Comparison of ENCODE assay signal across 26 cellular contexts in genomic region chr2:84876369-84876768, GRCh38. TPM values are rescaled to one million over a fixed set of nuclear protein-coding genes. Genes with fewer than 3 reads are reported as not detected.
DNase-seq lines count a peak whose midpoint lies in the region; ATAC-seq and TF ChIP-seq lines count a peak whose summit lies in the region.
"Had no signal": no experiment of that assay in that cellular context is flagged by ENCODE, and none has a peak within 500 bp of the region (broad histone marks: within the 10 kb centered on the region; RNA-seq: fewer than 3 reads in every experiment).

No MANE protein-coding gene starts in this region.

- no peak for TF ChIP-seq POLR2A in tibial nerve (IDR thresholded peaks at IDR 0.05)

- no peaks in the 10 kb centered on the region for H3K36me3 ChIP-seq in CD8-positive, alpha-beta memory T cell (ENCODE audit: insufficient read depth, low read length)
- no peaks in the 10 kb centered on the region for H3K36me3 ChIP-seq in effector memory CD4-positive, alpha-beta T cell (ENCODE audit: control insufficient read depth, insufficient read depth, low read length)
- no peaks in the 10 kb centered on the region for H3K36me3 ChIP-seq in tibial nerve
- H3K36me3 ChIP-seq: gastroesophageal sphincter, suprapubic skin had no signal

- H3K27ac Mint-ChIP-seq in activated T-cell treated with anti-CD3 and anti-CD28 coated beads, Interleukin-2, amount 50 U/mL, for 24 hours, result peak overlapping the region; percentile 96
- peak overlapping the region; percentile 0 to 81 (median 68) for H3K27ac Mint-ChIP-seq in CD8-positive, alpha-beta memory T cell
- peak overlapping the region; percentile 90 for H3K27ac Mint-ChIP-seq in activated T-cell treated with anti-CD3 and anti-CD28 coated beads, Interleukin-2, amount 50 U/mL, for 72 hours
- H3K27ac Mint-ChIP-seq: B cell had no signal

- no peaks in the 10 kb centered on the region for H3K27me3 ChIP-seq in CD8-positive, alpha-beta memory T cell (ENCODE audit: insufficient read depth, low read length, poor library complexity, severe bottlenecking)
- H3K27me3 ChIP-seq in effector memory CD4-positive, alpha-beta T cell (replicated peaks; ENCODE audit: control insufficient read depth, insufficient read depth, low read length, poor library complexity, severe bottlenecking), result no peaks in the 10 kb centered on the region
- peaks cover 0 to 12% of the 10 kb centered on the region in 2 donors for H3K27me3 ChIP-seq in tibial nerve

- H3K27me3 Mint-ChIP-seq in activated T-cell treated with anti-CD3 and anti-CD28 coated beads, Interleukin-2, amount 50 U/mL, for 24 hours, result no peaks in the 10 kb centered on the region
- H3K27me3 Mint-ChIP-seq in CD8-positive, alpha-beta memory T cell, result peaks cover 0 to 4% of the 10 kb centered on the region in 2 donors
- H3K27me3 Mint-ChIP-seq in activated T-cell treated with anti-CD3 and anti-CD28 coated beads, Interleukin-2, amount 50 U/mL, for 72 hours (ENCODE audit: low read depth), result no peaks in the 10 kb centered on the region
- H3K27me3 Mint-ChIP-seq: B cell had no signal

- H3K4me1 Mint-ChIP-seq in activated T-cell treated with anti-CD3 and anti-CD28 coated beads, Interleukin-2, amount 50 U/mL, for 24 hours (ENCODE audit: low read depth), result peaks cover 78% of the 10 kb centered on the region
- peaks cover 51 to 83% (median 80%) of the 10 kb centered on the region in 3 donors for H3K4me1 Mint-ChIP-seq in CD8-positive, alpha-beta memory T cell
- peaks cover 73% of the 10 kb centered on the region for H3K4me1 Mint-ChIP-seq in activated T-cell treated with anti-CD3 and anti-CD28 coated beads, Interleukin-2, amount 50 U/mL, for 72 hours (ENCODE audit: low read depth)

- no peak overlapping the region for H3K27ac ChIP-seq in CD8-positive, alpha-beta memory T cell (ENCODE audit: low read depth, low read length)
- H3K27ac ChIP-seq in effector memory CD4-positive, alpha-beta T cell (ENCODE audit: insufficient read depth, low read length, poor library complexity, severe bottlenecking), result peak overlapping the region; percentile 19
- no peak overlapping the region for H3K27ac ChIP-seq in tibial nerve
- H3K27ac ChIP-seq: gastroesophageal sphincter, hepatocyte, parathyroid adenoma, suprapubic skin had no signal

- DNase-seq in activated T-cell treated with anti-CD3 and anti-CD28 coated beads, Interleukin-2, amount 50 U/mL, for 24 hours, result no peak
- DNase-seq in activated T-cell treated with anti-CD3 and anti-CD28 coated beads for 4 hours, result no peak
- DNase-seq in CD8-positive, alpha-beta memory T cell, result no peak
- no peak for DNase-seq in activated T-cell treated with anti-CD3 and anti-CD28 coated beads, Interleukin-2, amount 50 U/mL, for 72 hours
- no peak for DNase-seq in effector memory CD4-positive, alpha-beta T cell
- DNase-seq in tibial nerve (ENCODE audit: low spot score in 2 of 2), result no peak
- no peak for DNase-seq in stimulated activated CD4-positive, alpha-beta T cell treated with anti-CD3 and anti-CD28 coated beads, Interleukin-2, amount 100 ng/mL, for 48 hours
- DNase-seq: activated CD4-positive, CD25-positive, alpha-beta regulatory T cell treated with anti-CD3 and anti-CD28 coated beads, Interleukin-2, amount 50 U/mL, for 72 hours; activated gamma-delta T cell treated with Interleukin-2 at 50 U/mL for 16 hours; caudate nucleus; DMS79; GDM1; left cardiac atrium; mammary epithelial cell; NCI-H1436; NCI-H446; NCI-H82; RPMI8226; stimulated activated CD4-positive, alpha-beta T cell treated with anti-CD3 and anti-CD28 coated beads, Interleukin-4, amount 100 ng/mL, for 1 hour had no signal

- H3K4me3 Mint-ChIP-seq in activated T-cell treated with anti-CD3 and anti-CD28 coated beads, Interleukin-2, amount 50 U/mL, for 24 hours, result no peak overlapping the region
- H3K4me3 Mint-ChIP-seq in CD8-positive, alpha-beta memory T cell, result peak overlapping the region in 1 of 7 donors; percentile 83
- peak overlapping the region; percentile 60 to 62 for H3K4me3 Mint-ChIP-seq in activated T-cell treated with anti-CD3 and anti-CD28 coated beads, Interleukin-2, amount 50 U/mL, for 72 hours
- H3K4me3 Mint-ChIP-seq: B cell, neural crest cell had no signal

- ATAC-seq in activated T-cell treated with anti-CD3 and anti-CD28 coated beads, Interleukin-2, amount 50 U/mL, for 72 hours (replicated peaks in 1 of 2), result no peak
- ATAC-seq in GM21526 (IDR thresholded peaks at IDR 0.05; ENCODE audit: low FRiP score, unreplicated experiment), result no peak
- ATAC-seq: gastroesophageal sphincter, left cardiac atrium had no signal

- WGBS in tibial nerve, 2 donors, result 87 to 91% methylated on average over 3 of the region's 3 CpGs

- peaks cover 54% of the 10 kb centered on the region for H3K36me3 Mint-ChIP-seq in activated T-cell treated with anti-CD3 and anti-CD28 coated beads, Interleukin-2, amount 50 U/mL, for 24 hours (ENCODE audit: low read depth)
- H3K36me3 Mint-ChIP-seq in CD8-positive, alpha-beta memory T cell, result peaks cover 0 to 26% (median 5%) of the 10 kb centered on the region in 3 donors
- H3K36me3 Mint-ChIP-seq in activated T-cell treated with anti-CD3 and anti-CD28 coated beads, Interleukin-2, amount 50 U/mL, for 72 hours (ENCODE audit: insufficient read depth in 2 of 2), result peaks cover 5 to 7% of the 10 kb centered on the region in 2 donors

- TF ChIP-seq CTCF in tibial nerve (IDR thresholded peaks at IDR 0.05), result no peak

- TF ChIP-seq EP300 in tibial nerve (IDR thresholded peaks at IDR 0.05), result no peak

- POLR2A ChIA-PET in CD8-positive, alpha-beta memory T cell (lab: Charles Lee), result interaction anchor here (0.6 kb wide), 1 partner anchor 50 kb away, joined by 3 read pairs; no protein-coding TSS in a partner anchor

- CTCF ChIA-PET in CD8-positive, alpha-beta memory T cell (lab: Charles Lee), result interaction anchor here (1.0 to 4.3 kb wide), 5 partner anchors 11 to 135 kb away, joined by 3 to 35 read pairs (median 4); no protein-coding TSS in a partner anchor

- no peak overlapping the region for H3K4me3 ChIP-seq in CD8-positive, alpha-beta memory T cell (ENCODE audit: low read length)
- no peak overlapping the region for H3K4me3 ChIP-seq in effector memory CD4-positive, alpha-beta T cell (ENCODE audit: insufficient read depth, low read depth, low read length, poor library complexity, severe bottlenecking)
- no peak overlapping the region for H3K4me3 ChIP-seq in tibial nerve
- H3K4me3 ChIP-seq: gastroesophageal sphincter, hepatocyte, suprapubic skin had no signal

- peaks cover 66% of the 10 kb centered on the region for H3K4me1 ChIP-seq in CD8-positive, alpha-beta memory T cell (ENCODE audit: insufficient read depth, low read length)
- H3K4me1 ChIP-seq in effector memory CD4-positive, alpha-beta T cell (ENCODE audit: control insufficient read depth, insufficient read depth, low read length, poor library complexity, severe bottlenecking), result peaks cover 26% of the 10 kb centered on the region
- H3K4me1 ChIP-seq in tibial nerve, result peaks cover 0 to 20% (median 12%) of the 10 kb centered on the region in 4 donors

- H3K9me3 Mint-ChIP-seq in activated T-cell treated with anti-CD3 and anti-CD28 coated beads, Interleukin-2, amount 50 U/mL, for 24 hours, result no peaks in the 10 kb centered on the region
- no peaks in the 10 kb centered on the region for H3K9me3 Mint-ChIP-seq in CD8-positive, alpha-beta memory T cell
- no peaks in the 10 kb centered on the region for H3K9me3 Mint-ChIP-seq in activated T-cell treated with anti-CD3 and anti-CD28 coated beads, Interleukin-2, amount 50 U/mL, for 72 hours
- H3K9me3 Mint-ChIP-seq: neural crest cell had no signal

- no peaks in the 10 kb centered on the region for H3K9me3 ChIP-seq in CD8-positive, alpha-beta memory T cell (ENCODE audit: low read length)
- H3K9me3 ChIP-seq in effector memory CD4-positive, alpha-beta T cell (ENCODE audit: control insufficient read depth, low read length), result no peaks in the 10 kb centered on the region
- no peaks in the 10 kb centered on the region for H3K9me3 ChIP-seq in tibial nerve
- H3K9me3 ChIP-seq: gastroesophageal sphincter, suprapubic skin had no signal

RNA-seq across cellular contexts. Expression of gene TRABD2A, which starts 4.5 kb away (rescaled TPM):
- total RNA-seq in CD8-positive, alpha-beta memory T cell, result 10 to 100 TPM; 20.3 to 20.8 TPM
- 36.6 TPM for polyA plus RNA-seq in CD8-positive, alpha-beta memory T cell
- 10 to 100 TPM; 35.1 to 39.4 TPM for total RNA-seq in activated T-cell treated with anti-CD3 and anti-CD28 coated beads, Interleukin-2, amount 50 U/mL, for 72 hours
- 1 to 10 TPM in 2 of 4 donors, under 1 TPM in 1, not detected in 1; 0.98 to 6.3 (median 1.7) TPM for total RNA-seq in tibial nerve

RNA-seq across cellular contexts. Expression of gene TMSB10, which starts 29.1 kb away (rescaled TPM):
- 1,000 to 10,000 TPM; 1,121 to 1,125 TPM for total RNA-seq in CD8-positive, alpha-beta memory T cell
- polyA plus RNA-seq in CD8-positive, alpha-beta memory T cell, result 4,836 TPM
- 1,000 to 10,000 TPM in 1 of 2 donors, 100 to 1,000 TPM in 1; 884 to 1,078 TPM for total RNA-seq in activated T-cell treated with anti-CD3 and anti-CD28 coated beads, Interleukin-2, amount 50 U/mL, for 72 hours
- total RNA-seq in tibial nerve, result 1,000 to 10,000 TPM; 5,005 to 6,715 (median 5,816) TPM

Comparison
In these comparisons a context has a peak if more than half of its experiments do, and no peak if none do; other contexts are left out.
1. RNA of gene TMSB10, which starts 29.1 kb away (total RNA-seq): 5,005 to 6,715 TPM in tibial nerve; 1,121 to 1,125 TPM in CD8-positive, alpha-beta memory T cell and 884 to 1,078 TPM in activated T-cell treated with anti-CD3 and anti-CD28 coated beads, Interleukin-2, amount 50 U/mL, for 72 hours; every median in the first group is over 4 times any median in the second.
2. Peak in every context shown above with its lines, with median percentiles within 50 percentile points of each other: H3K27ac Mint-ChIP-seq.